29 cellular contexts compared by ENCODE assay signal in the genomic region with DNA sequence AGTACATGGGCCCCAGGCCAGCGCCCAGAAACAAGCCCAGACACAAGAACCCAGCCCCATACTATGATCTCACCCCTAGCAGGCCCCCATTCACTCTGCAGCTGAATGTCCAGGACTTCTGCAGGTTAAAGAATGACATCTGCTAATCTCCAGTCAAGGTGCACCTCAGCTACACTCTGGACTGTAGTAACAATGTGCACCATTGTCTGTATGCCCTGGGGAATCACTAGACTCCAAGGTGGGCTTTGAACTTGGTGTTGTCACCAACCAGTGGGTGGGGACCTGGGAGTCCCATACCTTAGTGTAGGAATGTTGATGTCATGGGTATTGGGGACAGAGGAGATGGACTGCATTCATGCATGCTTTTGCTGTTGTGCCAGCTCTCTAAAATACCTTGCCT. TPM values are rescaled to one million over a fixed set of nuclear protein-coding genes. Genes with fewer than 3 reads are reported as not detected.
"Had no signal": no experiment of that assay in that cellular context is flagged by ENCODE, and none has a peak within 500 bp of the region (broad histone marks: within the 10 kb centered on the region; RNA-seq: fewer than 3 reads in every experiment).

No MANE protein-coding gene starts in this region.

- ATAC-seq: effector memory CD8-positive, alpha-beta T cell; esophagus mucosa; foreskin keratinocyte; gastrocnemius medialis; gastroesophageal sphincter; heart left ventricle; heart right ventricle had no signal

- H3K36me3 ChIP-seq: colonic mucosa, esophagus muscularis mucosa, esophagus squamous epithelium, gastrocnemius medialis, gastroesophageal sphincter, heart left ventricle, heart right ventricle had no signal

- DNase-seq: colonic mucosa; cortex of kidney; dermis blood vessel endothelial cell; dorsolateral prefrontal cortex; effector CD4-positive, alpha-beta T cell; effector CD8-positive, alpha-beta T cell; effector memory CD4-positive, alpha-beta T cell; effector memory CD8-positive, alpha-beta T cell; endodermal cell; erythroblast; esophagus squamous epithelium; foreskin fibroblast; foreskin keratinocyte; foreskin melanocyte; gastrocnemius medialis; glutamatergic neuron; head of caudate nucleus; heart left ventricle; heart right ventricle had no signal

- FAIRE-seq: colon, endometrium, endothelial cell of umbilical vein, frontal cortex had no signal

- H3K27ac ChIP-seq: colonic mucosa, coronary artery, dorsolateral prefrontal cortex, epithelial cell of prostate, esophagus muscularis mucosa, esophagus squamous epithelium, foreskin keratinocyte, gastrocnemius medialis, gastroesophageal sphincter, heart left ventricle, heart right ventricle had no signal

- H3K4me1 ChIP-seq: colonic mucosa, esophagus muscularis mucosa, foreskin keratinocyte, gastrocnemius medialis, gastroesophageal sphincter, heart left ventricle had no signal

- H3K9me3 ChIP-seq: colonic mucosa had no signal

- H3K27me3 ChIP-seq: colonic mucosa, dorsolateral prefrontal cortex, esophagus muscularis mucosa, esophagus squamous epithelium, gastrocnemius medialis, gastroesophageal sphincter, heart left ventricle, heart right ventricle had no signal

- H3K4me3 ChIP-seq: colonic mucosa, coronary artery, dorsolateral prefrontal cortex, esophagus muscularis mucosa, esophagus squamous epithelium, gastrocnemius medialis, gastroesophageal sphincter, heart left ventricle, heart right ventricle had no signal

RNA-seq across cellular contexts. Expression of gene KCNE1, which starts 10.3 kb away (rescaled TPM):
- total RNA-seq: epithelial cell of proximal tubule had no signal
